Comparison of ENCODE assay signal across 22 cellular contexts in the genomic region with DNA sequence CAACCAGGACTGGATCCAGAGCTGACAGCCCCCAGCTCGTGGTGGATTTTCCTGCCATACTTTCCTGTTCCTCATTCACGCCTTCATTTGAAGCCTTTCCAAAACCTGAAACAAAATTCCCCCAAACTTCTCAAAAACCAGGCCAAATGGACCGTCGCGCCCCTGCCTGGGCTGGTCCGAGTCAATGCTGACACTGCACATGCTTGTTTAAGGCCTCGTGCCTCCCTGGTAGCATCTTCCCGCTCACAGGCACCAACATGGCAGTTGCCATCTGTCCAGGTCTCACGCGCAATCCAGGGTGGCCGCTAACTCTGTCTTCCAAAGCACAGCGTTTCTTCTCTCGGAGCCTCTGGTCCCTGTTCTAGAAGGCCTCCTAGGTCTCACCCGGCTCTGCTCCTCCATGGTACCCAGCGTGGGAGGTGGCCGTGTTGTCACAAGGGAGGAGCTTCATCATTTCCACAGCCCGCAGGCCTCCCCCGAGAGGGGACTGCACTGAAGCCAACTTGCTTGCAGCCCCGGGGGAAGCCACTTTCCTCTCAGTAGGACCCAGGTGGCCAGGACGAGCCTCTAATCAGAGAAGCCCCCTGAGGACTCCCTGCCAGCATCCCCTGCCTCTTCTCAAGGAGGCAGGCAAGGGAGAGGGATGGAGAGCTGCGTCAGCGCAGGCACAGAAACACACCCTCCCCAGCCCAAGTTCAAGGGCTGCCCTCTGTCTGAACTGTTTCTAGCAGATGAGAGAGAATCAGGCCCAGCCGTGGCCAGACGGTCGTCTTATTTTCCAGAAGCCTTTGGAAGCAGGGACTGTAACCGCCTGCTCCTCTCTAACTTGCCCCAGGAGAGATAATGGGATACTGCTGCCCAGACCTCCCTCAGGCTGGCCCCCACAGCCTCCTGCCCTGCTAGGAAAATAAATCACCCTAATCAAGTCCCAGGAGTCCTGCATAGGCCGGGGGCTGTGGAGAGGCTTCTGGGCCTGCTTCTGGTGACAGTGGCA.
DNase-seq lines count a peak whose midpoint lies in the region; ATAC-seq and TF ChIP-seq lines count a peak whose summit lies in the region.
"Had no signal": no experiment of that assay in that cellular context is flagged by ENCODE, and none has a peak within 500 bp of the region (broad histone marks: within the 10 kb centered on the region; RNA-seq: fewer than 3 reads in every experiment).

No MANE protein-coding gene starts in this region.

- H3K36me3 ChIP-seq in BLaER1: no peaks in the 10 kb centered on the region
- no peaks in the 10 kb centered on the region for H3K36me3 ChIP-seq in H7 (replicated peaks; ENCODE audit: control insufficient read depth, insufficient read depth, low read length)
- no peaks in the 10 kb centered on the region for H3K36me3 ChIP-seq in osteoblast (ENCODE audit: insufficient read depth, low read length)
- H3K36me3 ChIP-seq in transverse colon: no peaks in the 10 kb centered on the region
- H3K36me3 ChIP-seq: colonic mucosa, right lobe of liver, SJSA1, uterus, WERI-Rb-1 had no signal

- no peak for TF ChIP-seq POLR2A in transverse colon (IDR thresholded peaks at IDR 0.05)

- H3K4me2 ChIP-seq in BLaER1 (peak overlapping the region; percentile 65), osteoblast (ENCODE audit: insufficient read depth, low read length) (no peak overlapping the region)

- TF ChIP-seq EP300 in transverse colon (IDR thresholded peaks at IDR 0.05; ENCODE audit: low read depth): no peak

- H3K4me1 ChIP-seq in BLaER1 (peaks cover 67% of the 10 kb centered on the region), osteoblast (ENCODE audit: insufficient read depth, low read length) (peaks cover 3% of the 10 kb centered on the region), transverse colon (peaks cover 0 to 14% (median 0%) of the 10 kb centered on the region in 4 donors)
- H3K4me1 ChIP-seq: body of pancreas, colonic mucosa, parathyroid adenoma, uterus had no signal

- in situ Hi-C loops in transverse colon (cut with MboI; ENCODE audit: low pct_ligation_motif_present in 1 of 4, low pct_unique_long_range_greater_than_20kb in 1 of 4, low sequenced_read_pairs in 3 of 4): no loop called here

- no peak overlapping the region for H3K4me3 Mint-ChIP-seq in brain
- H3K4me3 Mint-ChIP-seq: activated naive CD8-positive, alpha-beta T cell treated with anti-CD3 and anti-CD28 coated beads, Interleukin-2, amount 50 U/mL, for 24 hours; H9 had no signal

- DNase-seq in H7 (peak; percentile 26), osteoblast (ENCODE audit: insufficient read length, low spot score, missing footprints) (peak; percentile 86), transverse colon (no peak), RPMI8226 (no peak)
- DNase-seq: activated CD4-positive, alpha-beta T cell treated with anti-CD3 and anti-CD28 coated beads, Interleukin-2, amount 50 U/mL, for 1 hour; activated naive CD8-positive, alpha-beta T cell treated with anti-CD3 and anti-CD28 coated beads, Interleukin-2, amount 50 U/mL, for 24 hours; body of pancreas; colonic mucosa; GDM1; H9; mesendoderm; naive B cell; NCI-H345; NCI-H774; right lobe of liver; WERI-Rb-1 had no signal

- peaks cover 82% of the 10 kb centered on the region for H3K4me1 Mint-ChIP-seq in brain

- H2AFZ ChIP-seq in osteoblast (ENCODE audit: low read length): no peak overlapping the region
- H2AFZ ChIP-seq: parathyroid adenoma had no signal

- H3K79me2 ChIP-seq in osteoblast (ENCODE audit: insufficient read depth, low read length): no peaks in the 10 kb centered on the region
- H3K79me2 ChIP-seq: parathyroid adenoma had no signal

- no peak for ATAC-seq in HG03175 (IDR thresholded peaks at IDR 0.05; ENCODE audit: unreplicated experiment)
- ATAC-seq: activated naive CD8-positive, alpha-beta T cell treated with anti-CD3 and anti-CD28 coated beads, Interleukin-2, amount 50 U/mL, for 24 hours; body of pancreas had no signal

- H3K36me3 Mint-ChIP-seq in brain: no peaks in the 10 kb centered on the region
- H3K36me3 Mint-ChIP-seq: naive B cell had no signal

- H4K20me1 ChIP-seq in BLaER1 (peaks cover 34% of the 10 kb centered on the region; the same call in 1 of the 2 replicates), osteoblast (ENCODE audit: insufficient read depth, low read length) (no peaks in the 10 kb centered on the region)

- 91% methylated on average over 25 of the region's 27 CpGs; no CpG with 5 or more reads in 1 of the 2 donors for WGBS in transverse colon (ENCODE audit: low coverage in 1 of 2), 2 donors

- peak overlapping the region in 3 of 5 experiments; percentile 50 to 90 (median 71) for H3K27ac Mint-ChIP-seq in brain
- H3K27ac Mint-ChIP-seq: activated naive CD8-positive, alpha-beta T cell treated with anti-CD3 and anti-CD28 coated beads, Interleukin-2, amount 50 U/mL, for 24 hours had no signal

- no peak overlapping the region for H3K4me3 ChIP-seq in BLaER1
- H3K4me3 ChIP-seq in H7 (ENCODE audit: insufficient read depth, low read depth, low read length): no peak overlapping the region
- no peak overlapping the region for H3K4me3 ChIP-seq in osteoblast (ENCODE audit: insufficient read depth, low read length)
- H3K4me3 ChIP-seq in transverse colon: no peak overlapping the region
- H3K4me3 ChIP-seq: body of pancreas, colonic mucosa, right lobe of liver, SJSA1, uterus had no signal

- H3K9me3 Mint-ChIP-seq in brain: peaks cover 0 to 2% (median 0%) of the 10 kb centered on the region in 5 experiments
- H3K9me3 Mint-ChIP-seq: activated naive CD8-positive, alpha-beta T cell treated with anti-CD3 and anti-CD28 coated beads, Interleukin-2, amount 50 U/mL, for 24 hours; H9; naive B cell had no signal

- no peaks in the 10 kb centered on the region for H3K9me3 ChIP-seq in BLaER1
- H3K9me3 ChIP-seq in osteoblast (ENCODE audit: low read depth, low read length): no peaks in the 10 kb centered on the region
- H3K9me3 ChIP-seq in transverse colon: no peaks in the 10 kb centered on the region
- H3K9me3 ChIP-seq: body of pancreas, colonic mucosa, right lobe of liver, SJSA1, uterus had no signal

- no peak for TF ChIP-seq CTCF in brain (conservative IDR thresholded peaks at IDR 0.05)
- TF ChIP-seq CTCF in osteoblast (IDR thresholded peaks at IDR 0.05; ENCODE audit: extremely low read depth, low read depth, low read length): no peak
- TF ChIP-seq CTCF in transverse colon (IDR thresholded peaks at IDR 0.05): no peak

- intact Hi-C loops in transverse colon (cut with DNase I; ENCODE audit: low total_unique reads): no loop called here

- peak overlapping the region; percentile 38; the same call in 1 of the 2 replicates for H3K9ac ChIP-seq in BLaER1
- H3K9ac ChIP-seq: parathyroid adenoma had no signal

- peaks cover 20% of the 10 kb centered on the region for H3K27me3 Mint-ChIP-seq in brain
- H3K27me3 Mint-ChIP-seq: naive B cell had no signal

- no peak overlapping the region for H3K27ac ChIP-seq in BLaER1
- no peak overlapping the region for H3K27ac ChIP-seq in osteoblast (ENCODE audit: low read depth, low read length)
- no peak overlapping the region for H3K27ac ChIP-seq in transverse colon
- H3K27ac ChIP-seq: body of pancreas, colonic mucosa, parathyroid adenoma, right lobe of liver, SJSA1, uterus, WERI-Rb-1 had no signal

- H3K27me3 ChIP-seq in BLaER1 (peaks cover 7% of the 10 kb centered on the region; the same call in 1 of the 2 replicates), H7 (ENCODE audit: control insufficient read depth, insufficient read depth, low read length) (no peaks in the 10 kb centered on the region), osteoblast (ENCODE audit: insufficient read depth, low read length) (peaks cover 5% of the 10 kb centered on the region), transverse colon (no peaks in the 10 kb centered on the region)
- H3K27me3 ChIP-seq: body of pancreas, colonic mucosa, right lobe of liver, SJSA1, uterus had no signal

Comparison
In these comparisons a context has a peak if more than half of its experiments do, and no peak if none do; other contexts are left out.
1. DNase-seq: peak in H7 (single experiment) and osteoblast (single experiment); none in transverse colon (single experiment) and RPMI8226 (single experiment).